ENCODE assay signal across 9 cellular contexts in genomic region chr16:46883690-46884512, GRCh38. TPM values are rescaled to one million over a fixed set of nuclear protein-coding genes. Genes with fewer than 3 reads are reported as not detected.
A peak's percentile ranks its signal among the peaks of the same experiment; 100 is the strongest.
DNase-seq lines count a peak whose midpoint lies in the region; ATAC-seq, FAIRE-seq and TF ChIP-seq lines count a peak whose summit lies in the region.
"Had no signal": no experiment of that assay in that cellular context is flagged by ENCODE, and none has a peak within 500 bp of the region (broad histone marks: within the 10 kb centered on the region; RNA-seq: fewer than 3 reads in every experiment).

TSS of gene GPT2 (plus strand) at chr16:46884362. CDS start at chr16:46884716, 354 bp downstream.

- peaks cover 3% of the 10 kb centered on the region for H4K20me1 ChIP-seq in keratinocyte (ENCODE audit: control insufficient read depth, extremely low read depth, insufficient read depth, low read length)

- peak within 1 kb of the TSS; percentile 86 for H3K4me2 ChIP-seq in keratinocyte (ENCODE audit: control insufficient read depth, extremely low read depth, insufficient read depth, low read depth, low read length)

- H2AFZ ChIP-seq in keratinocyte (ENCODE audit: control insufficient read depth, low read length): peak within 1 kb of the TSS; percentile 83

- H3K36me3 ChIP-seq in keratinocyte (ENCODE audit: control insufficient read depth in 2 of 2, extremely low read depth in 1 of 2, insufficient read depth in 2 of 2, low read length in 2 of 2): peaks cover 0 to 7% of the 10 kb centered on the region in 2 experiments

- H3K9ac ChIP-seq in keratinocyte (ENCODE audit: control insufficient read depth, extremely low read depth, insufficient read depth, low read length): peak within 1 kb of the TSS; percentile 76

- no peaks in the 10 kb centered on the region for H3K27me3 ChIP-seq in keratinocyte (ENCODE audit: control insufficient read depth, extremely low read depth, insufficient read depth, low read length)

- dilution Hi-C loops in keratinocyte (cut with MboI; ENCODE audit: extremely low pct_ligation_motif_present, low sequenced_read_pairs): no loop called here

- no peaks in the 10 kb centered on the region for H3K9me3 ChIP-seq in keratinocyte (ENCODE audit: control insufficient read depth, low read depth, low read length)

- peak within 1 kb of the TSS; percentile 65 for H3K27ac ChIP-seq in keratinocyte (ENCODE audit: control insufficient read depth, insufficient read depth, low read length)

- TF ChIP-seq CTCF in keratinocyte (optimal IDR thresholded peaks at IDR 0.05 in 1 of 3, IDR thresholded peaks at IDR 0.05 in 1 of 3, conservative IDR thresholded peaks at IDR 0.05 in 1 of 3; ENCODE audit: extremely low read depth in 1 of 3, insufficient read depth in 2 of 3, low read length in 3 of 3): peak in 1 of 3 experiments; percentile 7

- ATAC-seq in GM19023 (IDR thresholded peaks at IDR 0.05; ENCODE audit: unreplicated experiment): peak; percentile 98
- peak; percentile 99 for ATAC-seq in HG03196 (IDR thresholded peaks at IDR 0.05; ENCODE audit: unreplicated experiment)

- H3K9me1 ChIP-seq in keratinocyte (ENCODE audit: control insufficient read depth, extremely low read depth, insufficient read depth, low read length): peaks cover 2% of the 10 kb centered on the region

- DNase-seq in AG20443 (ENCODE audit: low spot score) (peak; percentile 98), NCI-H345 (lab: John Stamatoyannopoulos, UW) (peak; percentile 90), cerebellar nuclear complex (lab: John Stamatoyannopoulos, UW) (peak; percentile 52 to 91), keratinocyte (ENCODE audit: low read depth, low spot score) (peak; percentile 55)
- peak; percentile 84 for DNase-seq in activated CD4-positive, CD25-positive, alpha-beta regulatory T cell treated with anti-CD3 and anti-CD28 coated beads, Interleukin-2, amount 50 U/mL, for 72 hours
- DNase-seq in stimulated activated CD4-positive, alpha-beta T cell treated with anti-CD3 and anti-CD28 coated beads, Interleukin-12 subunit alpha, Interleukin-12 subunit beta, amount 100 ng/mL, for 48 hours (ENCODE audit: low read depth in 2 of 3, low spot score in 1 of 3): peak; percentile 64 to 81 (median 67)

- H3K4me1 ChIP-seq in keratinocyte (ENCODE audit: control insufficient read depth, extremely low read depth, insufficient read depth, low read length): peaks cover 35% of the 10 kb centered on the region

- peak within 1 kb of the TSS; percentile 69 to 85 (median 76) for H3K4me3 ChIP-seq in keratinocyte (ENCODE audit: control insufficient read depth in 2 of 3, extremely low read depth in 1 of 3, insufficient read depth in 2 of 3, low read depth in 1 of 3, low read length in 3 of 3)

- H3K79me2 ChIP-seq in keratinocyte (ENCODE audit: control insufficient read depth, insufficient read depth, low read length): peaks cover 3% of the 10 kb centered on the region

- FAIRE-seq in keratinocyte (lab: Jason Lieb, UNC): no peak
- FAIRE-seq: endometrium had no signal

RNA-seq across cellular contexts. Expression of gene GPT2, which starts in this region (rescaled TPM):
- 15.4 to 19.7 TPM (median 16.1 TPM) in 3 replicates for polyA plus RNA-seq in keratinocyte
- polyA plus RNA-seq in keratinocyte (2011; ENCODE audit: low read depth): 22.3 TPM
- 12.5 and 16.6 TPM in 2 replicates for polyA plus RNA-seq in keratinocyte (2011; cell fraction: cytosol; rRNA removed)
- 19.9 and 20.1 TPM in 2 replicates for polyA plus RNA-seq in keratinocyte (2011; cell fraction: nucleus; rRNA removed)
- polyA plus RNA-seq in keratinocyte (2012; ENCODE audit: low replicate concordance): 17.5 and 29.9 TPM in 2 replicates
- polyA minus RNA-seq in keratinocyte: 21.9 to 55.3 TPM (median 40.2 TPM) in 3 replicates
- 20.7 TPM for polyA minus RNA-seq in keratinocyte (2011; cell fraction: cytosol; rRNA and poly(A)+ RNA removed)
- polyA minus RNA-seq in keratinocyte (2011; cell fraction: nucleus; rRNA and poly(A)+ RNA removed): 11.0 and 16.5 TPM in 2 replicates

Comparison
In these comparisons a context has a peak if more than half of its experiments do, and no peak if none do; other contexts are left out.
1. Peak in every context shown above with its lines: DNase-seq, ATAC-seq, H3K4me3 ChIP-seq and H3K27ac ChIP-seq.